In genomic region chr5:92951746-92952145, GRCh38 we compare ENCODE assay signal across 29 cellular contexts.
"Had no signal": no experiment of that assay in that cellular context is flagged by ENCODE, and none has a peak within 500 bp of the region (broad histone marks: within the 10 kb centered on the region; RNA-seq: fewer than 3 reads in every experiment).

No MANE protein-coding gene starts in this region.

- H3K27me3 Mint-ChIP-seq: stimulated activated memory B cell treated with anti-CD40 and anti-IgM and Interleukin-4, amounts not matched to agents 10 μg/mL and 1 μg/mL and 100 μg/mL, for 72 hours; stimulated activated naive B cell treated with anti-CD40 and anti-IgM and Interleukin-4, amounts not matched to agents 10 μg/mL and 1 μg/mL and 100 μg/mL, for 72 hours; stimulated activated naive CD8-positive, alpha-beta T cell treated with anti-CD3 and anti-CD28 coated beads, Interleukin-15, amount 100 ng/mL, for 72 hours; stimulated activated naive CD8-positive, alpha-beta T cell treated with anti-CD3 and anti-CD28 coated beads, Interleukin-15, Interleukin-2, amounts not matched to agents 100 ng/mL and 50 ng/mL, for 24 hours; type B pancreatic cell had no signal

- H3K4me3 ChIP-seq: stomach, suprapubic skin, testis, thoracic aorta, thyroid gland, tibial artery, tibial nerve, transverse colon, upper lobe of left lung, upper lobe of right lung, uterus, vagina had no signal

- H3K27ac Mint-ChIP-seq: stimulated activated effector memory CD8-positive, alpha-beta T cell treated with anti-CD3 and anti-CD28 coated beads, Interleukin-12 subunit alpha, Interleukin-12 subunit beta, amount 100 ng/mL, for 72 hours; stimulated activated memory B cell treated with anti-CD40 and anti-IgM and Interleukin-4, amounts not matched to agents 10 μg/mL and 1 μg/mL and 100 μg/mL, for 72 hours; stimulated activated naive B cell treated with anti-CD40 and anti-IgM and Interleukin-4, amounts not matched to agents 10 μg/mL and 1 μg/mL and 100 μg/mL, for 72 hours; stimulated activated naive CD8-positive, alpha-beta T cell treated with anti-CD3 and anti-CD28 coated beads, Interleukin-15, amount 100 ng/mL, for 72 hours; stimulated activated naive CD8-positive, alpha-beta T cell treated with anti-CD3 and anti-CD28 coated beads, Interleukin-15, Interleukin-2, amounts not matched to agents 100 ng/mL and 50 ng/mL, for 24 hours; type B pancreatic cell had no signal

- H3K9me3 ChIP-seq: testis, thyroid gland, uterus, vagina had no signal

- H3K4me1 Mint-ChIP-seq: stimulated activated effector memory CD8-positive, alpha-beta T cell treated with anti-CD3 and anti-CD28 coated beads, Interleukin-12 subunit alpha, Interleukin-12 subunit beta, amount 100 ng/mL, for 72 hours; stimulated activated memory B cell treated with anti-CD40 and anti-IgM and Interleukin-4, amounts not matched to agents 10 μg/mL and 1 μg/mL and 100 μg/mL, for 72 hours; stimulated activated naive B cell treated with anti-CD40 and anti-IgM and Interleukin-4, amounts not matched to agents 10 μg/mL and 1 μg/mL and 100 μg/mL, for 72 hours; stimulated activated naive CD8-positive, alpha-beta T cell treated with anti-CD3 and anti-CD28 coated beads, Interleukin-15, amount 100 ng/mL, for 72 hours had no signal

- H3K4me1 ChIP-seq: stomach, suprapubic skin, testis, thyroid gland, tibial artery, tibial nerve, transverse colon, upper lobe of left lung, upper lobe of right lung, uterus, vagina had no signal

- H3K36me3 ChIP-seq: stomach, suprapubic skin, thoracic aorta, thyroid gland, tibial artery, tibial nerve, transverse colon, upper lobe of left lung, upper lobe of right lung, uterus, vagina had no signal

- H3K36me3 Mint-ChIP-seq: stimulated activated effector memory CD8-positive, alpha-beta T cell treated with anti-CD3 and anti-CD28 coated beads, Interleukin-12 subunit alpha, Interleukin-12 subunit beta, amount 100 ng/mL, for 72 hours; stimulated activated memory B cell treated with anti-CD40 and anti-IgM and Interleukin-4, amounts not matched to agents 10 μg/mL and 1 μg/mL and 100 μg/mL, for 72 hours; stimulated activated naive B cell treated with anti-CD40 and anti-IgM and Interleukin-4, amounts not matched to agents 10 μg/mL and 1 μg/mL and 100 μg/mL, for 72 hours had no signal

- ATAC-seq: stimulated activated effector memory CD8-positive, alpha-beta T cell treated with anti-CD3 and anti-CD28 coated beads, Interleukin-12 subunit alpha, Interleukin-12 subunit beta, amount 100 ng/mL, for 72 hours; stimulated activated memory B cell treated with anti-CD40 and anti-IgM and Interleukin-4, amounts not matched to agents 10 μg/mL and 1 μg/mL and 100 μg/mL, for 72 hours; stimulated activated naive B cell treated with anti-CD40 and anti-IgM and Interleukin-4, amounts not matched to agents 10 μg/mL and 1 μg/mL and 100 μg/mL, for 72 hours; stimulated activated naive CD8-positive, alpha-beta T cell treated with anti-CD3 and anti-CD28 coated beads, Interleukin-15, amount 100 ng/mL, for 72 hours; stimulated activated naive CD8-positive, alpha-beta T cell treated with anti-CD3 and anti-CD28 coated beads, Interleukin-15, Interleukin-2, amounts not matched to agents 100 U/mL and 50 U/mL, for 24 hours; upper lobe of right lung had no signal

- H3K4me3 Mint-ChIP-seq: stimulated activated effector memory CD8-positive, alpha-beta T cell treated with anti-CD3 and anti-CD28 coated beads, Interleukin-12 subunit alpha, Interleukin-12 subunit beta, amount 100 ng/mL, for 72 hours; stimulated activated memory B cell treated with anti-CD40 and anti-IgM and Interleukin-4, amounts not matched to agents 10 μg/mL and 1 μg/mL and 100 μg/mL, for 72 hours; stimulated activated naive B cell treated with anti-CD40 and anti-IgM and Interleukin-4, amounts not matched to agents 10 μg/mL and 1 μg/mL and 100 μg/mL, for 72 hours; stimulated activated naive CD8-positive, alpha-beta T cell treated with anti-CD3 and anti-CD28 coated beads, Interleukin-15, amount 100 ng/mL, for 72 hours; stimulated activated naive CD8-positive, alpha-beta T cell treated with anti-CD3 and anti-CD28 coated beads, Interleukin-15, Interleukin-2, amounts not matched to agents 100 ng/mL and 50 ng/mL, for 24 hours; type B pancreatic cell had no signal

- H3K27me3 ChIP-seq: stomach, suprapubic skin, testis, thyroid gland, tibial artery, tibial nerve, transverse colon, upper lobe of left lung, upper lobe of right lung, uterus, vagina had no signal

- FAIRE-seq: urothelium cell line had no signal

- H3K27ac ChIP-seq: stomach, suprapubic skin, testis, thoracic aorta, thyroid gland, tibial artery, tibial nerve, transverse colon, upper lobe of left lung, upper lobe of right lung, uterus, vagina had no signal

- DNase-seq: stimulated activated CD4-positive, alpha-beta T cell treated with anti-CD3 and anti-CD28 coated beads, Interleukin-2, amount 100 ng/mL, for 48 hours; stimulated activated CD4-positive, alpha-beta T cell treated with anti-CD3 and anti-CD28 coated beads, Interleukin-4, amount 100 ng/mL, for 1 hour; stimulated activated CD4-positive, alpha-beta T cell treated with anti-CD3 and anti-CD28 coated beads, Interleukin-4, amount 100 ng/mL, for 24 hours; stimulated activated CD4-positive, alpha-beta T cell treated with anti-CD3 and anti-CD28 coated beads, Interleukin-4, amount 100 ng/mL, for 4 hours; stimulated activated CD8-positive, alpha-beta memory T cell treated with anti-CD3 and anti-CD28 coated beads, Interleukin-4, amount 100 ng/mL, for 48 hours; stimulated activated naive B cell treated with anti-CD40 and anti-IgM and Interleukin-4, amounts not matched to agents 10 μg/mL and 1 μg/mL and 100 μg/mL, for 72 hours; stimulated activated naive CD4-positive, alpha-beta T cell; stimulated activated naive CD4-positive, alpha-beta T cell treated with Interleukin-2 at 50 U/mL for 16 hours; stimulated activated naive CD8-positive, alpha-beta T cell treated with anti-CD3 and anti-CD28 coated beads, Interleukin-15, amount 100 ng/mL, for 72 hours; stimulated activated naive CD8-positive, alpha-beta T cell treated with anti-CD3 and anti-CD28 coated beads, Interleukin-15, Interleukin-2, amounts not matched to agents 100 U/mL and 50 U/mL, for 24 hours; stomach; substantia nigra; testis; thyroid gland; tibial artery; transverse colon; trophoblast cell; upper lobe of left lung; upper lobe of right lung; uterus had no signal
